In genomic region chr16:88938119-88938932, GRCh38 we compare ENCODE assay signal across 1 cellular context.
TF ChIP-seq lines count a peak whose summit lies in the region.

No MANE protein-coding gene starts in this region.

TF ChIP-seq in H1, 55 proteins besides CTCF, POLR2A, EP300 and RAD21 (continued from another document):
- no peak for TF ChIP-seq ATF2 (IDR thresholded peaks at IDR 0.05; ENCODE audit: low read length)
- TF ChIP-seq CBX5 (IDR thresholded peaks at IDR 0.05; ENCODE audit: low read depth, low read length) = no peak
- TF ChIP-seq FOSL1 (IDR thresholded peaks at IDR 0.05; ENCODE audit: insufficient read depth, low read depth, low read length) = no peak
- no peak for TF ChIP-seq KDM1A (IDR thresholded peaks at IDR 0.05; ENCODE audit: borderline replicate concordance, low read length)
- no peak for TF ChIP-seq PHF8 (conservative IDR thresholded peaks at IDR 0.05; ENCODE audit: low read depth, low read length)
- TF ChIP-seq YY1 (IDR thresholded peaks at IDR 0.05; ENCODE audit: low read depth, low read length) = no peak
- TF ChIP-seq EZH2 (IDR thresholded peaks at IDR 0.05; ENCODE audit: low read depth, low read length, severe bottlenecking) = no peak
- TF ChIP-seq CHD2 (IDR thresholded peaks at IDR 0.05; ENCODE audit: low read length) = no peak
- TF ChIP-seq SIRT6 (IDR thresholded peaks at IDR 0.05; ENCODE audit: low read length) = no peak
- no peak for TF ChIP-seq BCL11A (IDR thresholded peaks at IDR 0.05; ENCODE audit: low read depth in 2 of 2, low read length in 2 of 2)
- no peak for TF ChIP-seq KDM5A (IDR thresholded peaks at IDR 0.05; ENCODE audit: low read length)
- no peak for TF ChIP-seq SIN3A (conservative IDR thresholded peaks at IDR 0.05 in 1 of 2, IDR thresholded peaks at IDR 0.05 in 1 of 2; ENCODE audit: low read depth in 1 of 2, low read length in 2 of 2)
- no peak for TF ChIP-seq TEAD4 (IDR thresholded peaks at IDR 0.05; ENCODE audit: low read depth, low read length)
- TF ChIP-seq USF2 (IDR thresholded peaks at IDR 0.05; ENCODE audit: low read length) = no peak
